In genomic region chr12:108122072-108122471, GRCh38 we compare ENCODE assay signal across 40 cellular contexts. TPM values are rescaled to one million over a fixed set of nuclear protein-coding genes. Genes with fewer than 3 reads are reported as not detected.
DNase-seq lines count a peak whose midpoint lies in the region; ATAC-seq, FAIRE-seq and TF ChIP-seq lines count a peak whose summit lies in the region.
"Had no signal": no experiment of that assay in that cellular context is flagged by ENCODE, and none has a peak within 500 bp of the region (broad histone marks: within the 10 kb centered on the region; RNA-seq: fewer than 3 reads in every experiment).

No MANE protein-coding gene starts in this region.

- TF ChIP-seq CTCF in activated B cell treated with CpG ODN at 0.5 μM for 24 hours (IDR thresholded peaks at IDR 0.05) (no peak), K562 (IDR thresholded peaks at IDR 0.05 in 2 of 3, conservative IDR thresholded peaks at IDR 0.05 in 1 of 3; ENCODE audit: insufficient read depth in 2 of 3, low read depth in 1 of 3, low read length in 3 of 3) (no peak), neural progenitor cell (IDR thresholded peaks at IDR 0.05) (no peak), esophagus muscularis mucosa (IDR thresholded peaks at IDR 0.05) (no peak), GM13977 (IDR thresholded peaks at IDR 0.05; ENCODE audit: extremely low read depth, insufficient read depth, missing control alignments) (no peak), left ventricle myocardium inferior (IDR thresholded peaks at IDR 0.05; ENCODE audit: borderline replicate concordance) (no peak)

- ATAC-seq in activated B cell treated with CpG ODN at 0.5 μM for 24 hours (ENCODE audit: low read depth) (no peak), K562 (no peak)
- ATAC-seq: A549; CD8-positive, alpha-beta T cell had no signal

- peak overlapping the region; percentile 39 for H3K27ac ChIP-seq in CD8-positive, alpha-beta memory T cell (ENCODE audit: low read depth, low read length)
- H3K27ac ChIP-seq in K562 (ENCODE audit: extremely low read depth, low read depth, low read length) (peak overlapping the region; percentile 90; the same call in 2 of the 3 replicates), neural progenitor cell (no peak overlapping the region), esophagus muscularis mucosa (replicated peaks in 1 of 4) (peak overlapping the region in 2 of 4 donors; percentile 47 to 64), left ventricle myocardium inferior (replicated peaks) (no peak overlapping the region)
- H3K27ac ChIP-seq: 22Rv1; A549; BLaER1; BLaER1 treated with 17β-estradiol and CSF1 and Interleukin-3, amounts not matched to agents 10 nM and 100 nM; C4-2B had no signal

- peaks cover 0 to 9% (median 8%) of the 10 kb centered on the region in 3 donors for H3K4me1 Mint-ChIP-seq in CD8-positive, alpha-beta memory T cell
- peaks cover 35% of the 10 kb centered on the region for H3K4me1 Mint-ChIP-seq in activated B cell treated with CpG ODN at 0.5 μM for 24 hours
- H3K4me1 Mint-ChIP-seq in neural progenitor cell: peaks cover 14% of the 10 kb centered on the region

- POLR2A ChIA-PET in CD8-positive, alpha-beta memory T cell (lab: Charles Lee): no interaction called here
- POLR2A ChIA-PET in activated B cell treated with CpG ODN at 0.5 μM for 24 hours (lab: Charles Lee) (no interaction called here), K562 (lab: Yijun Ruan, JAX) (interaction anchor here (0.6 to 1.5 kb wide), 2 partner anchors 43 to 215 kb away, joined by 3 to 4 read pairs; no protein-coding TSS in a partner anchor)

- intact Hi-C loops in activated B cell treated with CpG ODN at 0.5 μM for 24 hours (cut with micrococcal nuclease): loop anchor here (10.0 kb wide), 1 partner anchor 357 kb away; the partner anchor contains the start of gene PRDM4
- intact Hi-C loops in K562 (cut with micrococcal nuclease): loop anchor here (10.0 kb wide), 1 partner anchor 733 kb away; the partner anchor contains the start of gene SSH1
- intact Hi-C loops in esophagus muscularis mucosa (cut with DNase I): no loop called here
- intact Hi-C loops in left ventricle myocardium inferior (cut with micrococcal nuclease): no loop called here

- peaks cover 0 to 4% (median 0%) of the 10 kb centered on the region in 3 donors for H3K36me3 Mint-ChIP-seq in CD8-positive, alpha-beta memory T cell
- no peaks in the 10 kb centered on the region for H3K36me3 Mint-ChIP-seq in activated B cell treated with CpG ODN at 0.5 μM for 24 hours (ENCODE audit: low read depth)
- peaks cover 1% of the 10 kb centered on the region for H3K36me3 Mint-ChIP-seq in neural progenitor cell
- H3K36me3 Mint-ChIP-seq: CD14-positive monocyte; CD4-positive, alpha-beta memory T cell; CD4-positive, CD25-positive, alpha-beta regulatory T cell; CD8-positive, alpha-beta T cell had no signal

- no peak overlapping the region for H3K27ac Mint-ChIP-seq in CD8-positive, alpha-beta memory T cell
- H3K27ac Mint-ChIP-seq in activated B cell treated with CpG ODN at 0.5 μM for 24 hours (peak overlapping the region; percentile 14), neural progenitor cell (peak overlapping the region; percentile 60)
- H3K27ac Mint-ChIP-seq: B cell; CD4-positive, alpha-beta memory T cell; CD4-positive, alpha-beta T cell; CD4-positive, CD25-positive, alpha-beta regulatory T cell; CD8-positive, alpha-beta T cell had no signal

- FAIRE-seq in K562 (lab: Jason Lieb, UNC): no peak
- FAIRE-seq: A204.1, A549, D721Med had no signal

- no peaks in the 10 kb centered on the region for H3K4me1 ChIP-seq in CD8-positive, alpha-beta memory T cell (ENCODE audit: insufficient read depth, low read length)
- H3K4me1 ChIP-seq in K562 (replicated peaks in 1 of 2; ENCODE audit: control insufficient read depth in 2 of 2, insufficient read depth in 2 of 2, low read length in 2 of 2) (peaks cover 28 to 71% of the 10 kb centered on the region in 2 experiments), neural progenitor cell (peaks cover 3% of the 10 kb centered on the region), esophagus muscularis mucosa (peaks cover 0 to 45% (median 30%) of the 10 kb centered on the region in 4 donors), left ventricle myocardium inferior (no peaks in the 10 kb centered on the region)
- H3K4me1 ChIP-seq: A549, BLaER1, Caco-2 had no signal

- H3K9me3 Mint-ChIP-seq in CD8-positive, alpha-beta memory T cell: peaks cover 0 to 5% (median 3%) of the 10 kb centered on the region in 5 donors
- H3K9me3 Mint-ChIP-seq in activated B cell treated with CpG ODN at 0.5 μM for 24 hours (peaks cover 2% of the 10 kb centered on the region), neural progenitor cell (no peaks in the 10 kb centered on the region)
- H3K9me3 Mint-ChIP-seq: CD4-positive, alpha-beta T cell had no signal

- H3K9me3 ChIP-seq in CD8-positive, alpha-beta memory T cell (ENCODE audit: low read length): no peaks in the 10 kb centered on the region
- H3K9me3 ChIP-seq in K562 (replicated peaks; ENCODE audit: control insufficient read depth, insufficient read depth, low read depth, low read length) (no peaks in the 10 kb centered on the region), neural progenitor cell (ENCODE audit: low read depth) (no peaks in the 10 kb centered on the region), esophagus muscularis mucosa (peaks cover 0 to 5% (median 0%) of the 10 kb centered on the region in 4 donors), left ventricle myocardium inferior (replicated peaks) (peaks cover 13% of the 10 kb centered on the region)
- H3K9me3 ChIP-seq: A549; BE2C; BLaER1; BLaER1 treated with 17β-estradiol and CSF1 and Interleukin-3, amounts not matched to agents 10 nM and 100 nM; Caco-2 had no signal

- no peaks in the 10 kb centered on the region for H3F3A ChIP-seq in neural progenitor cell (ENCODE audit: low read depth)

- TF ChIP-seq EP300 in K562 (IDR thresholded peaks at IDR 0.05; ENCODE audit: low read length) (no peak), esophagus muscularis mucosa (IDR thresholded peaks at IDR 0.05) (no peak)

- CTCF ChIA-PET in CD8-positive, alpha-beta memory T cell (lab: Charles Lee): no interaction called here
- CTCF ChIA-PET in activated B cell treated with CpG ODN at 0.5 μM for 24 hours (lab: Charles Lee): no interaction called here
- CTCF ChIA-PET in K562 (lab: Yijun Ruan, JAX; ENCODE audit: low intra/inter-chr PET ratio): no interaction called here

- 80% methylated on average over 1 of the region's 1 CpG for WGBS in K562 (ENCODE audit: insufficient coverage, low coverage, missing lambda C conversion rate)
- WGBS in esophagus muscularis mucosa: 89% methylated on average over 1 of the region's 1 CpG

- H3K27me3 Mint-ChIP-seq in CD8-positive, alpha-beta memory T cell: peaks cover 12 to 37% of the 10 kb centered on the region in 2 donors
- H3K27me3 Mint-ChIP-seq in activated B cell treated with CpG ODN at 0.5 μM for 24 hours (peaks cover 8% of the 10 kb centered on the region), neural progenitor cell (ENCODE audit: insufficient read depth, low read depth) (peaks cover 2% of the 10 kb centered on the region)

- H3K4me3 ChIP-seq in CD8-positive, alpha-beta memory T cell (ENCODE audit: low read length): no peak overlapping the region
- H3K4me3 ChIP-seq in K562 (peak overlapping the region; percentile 1; the same call in 1 of the 2 replicates), neural progenitor cell (no peak overlapping the region), esophagus muscularis mucosa (no peak overlapping the region), left ventricle myocardium inferior (no peak overlapping the region)
- H3K4me3 ChIP-seq: A549; BLaER1; BLaER1 treated with 17β-estradiol and CSF1 and Interleukin-3, amounts not matched to agents 10 nM and 100 nM had no signal

- no peaks in the 10 kb centered on the region for H3K9me1 ChIP-seq in K562 (ENCODE audit: control insufficient read depth, insufficient read depth, low read length)

- no peak for DNase-seq in CD8-positive, alpha-beta memory T cell
- DNase-seq in activated B cell treated with CpG ODN at 0.5 μM for 24 hours (no peak), K562 (ENCODE audit: extremely low read depth in 1 of 4, low spot score in 3 of 4) (no peak), neural progenitor cell (ENCODE audit: low spot score) (no peak), esophagus muscularis mucosa (ENCODE audit: extremely low spot score) (no peak), GM13977 (ENCODE audit: low spot score) (no peak), left ventricle myocardium inferior (no peak)
- DNase-seq in stimulated activated CD4-positive, alpha-beta T cell treated with anti-CD3 and anti-CD28 coated beads, Interleukin-1b, Interleukin-23, amount 100 ng/mL, for 48 hours: no peak
- DNase-seq: 8988T; ACHN; AML-193; BE2C; C1 segment of cervical spinal cord; Caco-2; Calu3; CD4-positive, alpha-beta memory T cell; CD4-positive, alpha-beta T cell; CD4-positive, CD25-positive, alpha-beta regulatory T cell; CD8-positive, alpha-beta T cell; COR-L47; DMS 273 treated with DMSO at 0.1 percent for 48 hours; DMS153; DMS53; DMS79; DMS79 treated with DMSO at 0.1 percent for 48 hours; DND-41; EL had no signal

- no TSS peak for BruUV-seq in K562 (replicated peaks; lab: Mats Ljungman, UMichigan)

- H3K27me3 ChIP-seq in CD8-positive, alpha-beta memory T cell (ENCODE audit: insufficient read depth, low read length, poor library complexity, severe bottlenecking): no peaks in the 10 kb centered on the region
- no peaks in the 10 kb centered on the region for H3K27me3 ChIP-seq in K562 (ENCODE audit: control insufficient read depth in 2 of 2, insufficient read depth in 2 of 2, low read length in 2 of 2)
- H3K27me3 ChIP-seq in neural progenitor cell: peaks cover 4% of the 10 kb centered on the region
- no peaks in the 10 kb centered on the region for H3K27me3 ChIP-seq in esophagus muscularis mucosa
- H3K27me3 ChIP-seq in left ventricle myocardium inferior (ENCODE audit: low read depth): peaks cover 60% of the 10 kb centered on the region
- H3K27me3 ChIP-seq: BE2C had no signal

- TF ChIP-seq POLR2A in K562 (conservative IDR thresholded peaks at IDR 0.05) (no peak), esophagus muscularis mucosa (IDR thresholded peaks at IDR 0.05; ENCODE audit: low read depth) (no peak)

- H3K9ac ChIP-seq in K562 (ENCODE audit: insufficient read depth in 1 of 2, low read depth in 2 of 2, low read length in 2 of 2) (peak overlapping the region; percentile 59 to 84; a peak in 2 of 4 replicates), neural progenitor cell (no peak overlapping the region)
- H3K9ac ChIP-seq: BLaER1; BLaER1 treated with 17β-estradiol and CSF1 and Interleukin-3, amounts not matched to agents 10 nM and 100 nM had no signal

- no peaks in the 10 kb centered on the region for H3K36me3 ChIP-seq in CD8-positive, alpha-beta memory T cell (ENCODE audit: insufficient read depth, low read length)
- H3K36me3 ChIP-seq in K562 (ENCODE audit: control insufficient read depth, insufficient read depth, low read length) (no peaks in the 10 kb centered on the region), neural progenitor cell (no peaks in the 10 kb centered on the region), esophagus muscularis mucosa (no peaks in the 10 kb centered on the region), left ventricle myocardium inferior (no peaks in the 10 kb centered on the region)
- H3K36me3 ChIP-seq: BE2C; BLaER1; BLaER1 treated with 17β-estradiol and CSF1 and Interleukin-3, amounts not matched to agents 10 nM and 100 nM had no signal

- H3K4me2 ChIP-seq in K562 (ENCODE audit: insufficient read depth, low read length) (peak overlapping the region; percentile 60), neural progenitor cell (no peak overlapping the region)
- H3K4me2 ChIP-seq: A549; BLaER1; BLaER1 treated with 17β-estradiol and CSF1 and Interleukin-3, amounts not matched to agents 10 nM and 100 nM had no signal

- no peak overlapping the region for H3K4me3 Mint-ChIP-seq in CD8-positive, alpha-beta memory T cell
- H3K4me3 Mint-ChIP-seq in activated B cell treated with CpG ODN at 0.5 μM for 24 hours (no peak overlapping the region), neural progenitor cell (no peak overlapping the region)
- H3K4me3 Mint-ChIP-seq: B cell; CD4-positive, alpha-beta memory T cell; CD4-positive, alpha-beta T cell; CD4-positive, CD25-positive, alpha-beta regulatory T cell; CD8-positive, alpha-beta T cell had no signal

- H4K20me1 ChIP-seq in K562 (replicated peaks; ENCODE audit: control insufficient read depth, insufficient read depth, low read length) (no peaks in the 10 kb centered on the region), neural progenitor cell (ENCODE audit: low read depth) (no peaks in the 10 kb centered on the region)
- H4K20me1 ChIP-seq: BLaER1; BLaER1 treated with 17β-estradiol and CSF1 and Interleukin-3, amounts not matched to agents 10 nM and 100 nM had no signal

- TF ChIP-seq RAD21 in K562 (CRISPR knock-in tag; conservative IDR thresholded peaks at IDR 0.05 in 1 of 2, IDR thresholded peaks at IDR 0.05 in 1 of 2): no peak

- H3K79me2 ChIP-seq in K562 (ENCODE audit: control insufficient read depth, insufficient read depth, low read length) (peaks cover 14% of the 10 kb centered on the region; the same call in 2 of the 3 replicates), neural progenitor cell (ENCODE audit: low read depth) (no peaks in the 10 kb centered on the region)

- in situ Hi-C loops in K562 (cut with MboI) (no loop called here), GM13977 (cut with MboI; ENCODE audit: low pct_unique_long_range_greater_than_20kb, low sequenced_read_pairs, unreplicated experiment) (no loop called here)

- no peak overlapping the region for H2AFZ ChIP-seq in K562 (ENCODE audit: low read depth, low read length)
- no peak overlapping the region for H2AFZ ChIP-seq in neural progenitor cell (replicated peaks)

RNA-seq across cellular contexts. Expression of gene WSCD2, which starts 7.0 kb away (rescaled TPM):
- not detected for total RNA-seq in CD8-positive, alpha-beta memory T cell
- 0.39 TPM for polyA plus RNA-seq in CD8-positive, alpha-beta memory T cell
- total RNA-seq in activated B cell treated with CpG ODN at 0.5 μM for 24 hours (1.4 and 1.9 TPM in 2 replicates), K562 (2014; rRNA removed) (4.0 and 4.9 TPM in 2 replicates), K562 (2014; rRNA removed; fragmentation: Illumina TruSeq; extraction: Trizol) (3.0 TPM in 2 replicates), K562 (2015; rRNA removed; fragmentation: Illumina TruSeq; extraction: Trizol) (13.9 and 14.1 TPM in 2 replicates), K562 (2021) (4.0 and 5.0 TPM in 2 replicates), neural progenitor cell (ENCODE audit: low replicate concordance) (3.0 and 6.6 TPM in 2 replicates), esophagus muscularis mucosa (10 to 100 TPM; 24.7 to 47.9 (median 30.4) TPM), left ventricle myocardium inferior (0.14 TPM)
- total RNA-seq in K562 (2011; cell fraction: chromatin; rRNA removed; ENCODE audit: low replicate concordance): 0.65 and 4.6 TPM in 2 replicates
- total RNA-seq in K562 (2011; cell fraction: nucleolus; rRNA removed): 0.33 and 1.8 TPM in 2 replicates
- 2.8 and 3.4 TPM in 2 replicates for total RNA-seq in K562 (2011; cell fraction: nucleoplasm; rRNA removed)
- polyA plus RNA-seq in K562 (2011; rRNA removed) (0.88 and 0.91 TPM in 2 replicates), K562 (2014; fragmentation: Illumina TruSeq; extraction: Trizol) (2.8 and 5.2 TPM in 2 replicates), K562 (2014; fragmentation: Nextera tagmentation; extraction: Ambion mirVana) (under 1 TPM; 0.72 to 0.89 TPM), K562 (2014; rRNA removed) (4.1 and 6.0 TPM in 2 replicates)
- polyA plus RNA-seq in K562 (2011; cell fraction: cytosol; rRNA removed): 0.15 and 0.38 TPM in 2 replicates
- polyA plus RNA-seq in K562 (2011; cell fraction: nucleus; rRNA removed): 0.50 and 1.4 TPM in 2 replicates
- polyA plus RNA-seq in K562 (2012): 9.3 and 12.5 TPM in 2 replicates
- polyA minus RNA-seq in K562 (2011; rRNA and poly(A)+ RNA removed): 0.11 and 0.57 TPM in 2 replicates
- 1.2 TPM in 1 of 2 replicates, not detected in the other for polyA minus RNA-seq in K562 (2011; cell fraction: cytosol; rRNA and poly(A)+ RNA removed)
- 0.67 and 3.7 TPM in 2 replicates for polyA minus RNA-seq in K562 (2011; cell fraction: nucleus; rRNA and poly(A)+ RNA removed)
- total RNA-seq: A172; A673; Caco-2; Calu3; CD4-positive, alpha-beta memory T cell; CD4-positive, alpha-beta T cell; CD8-positive, alpha-beta T cell had no signal
- polyA plus RNA-seq: A549; AG04450; BJ; CD14-positive monocyte; CD4-positive, alpha-beta memory T cell had no signal

Comparison
In these comparisons a context has a peak if more than half of its experiments do, and no peak if none do; other contexts are left out.
1. H3K27ac ChIP-seq: peak in CD8-positive, alpha-beta memory T cell (single experiment) and K562 (single experiment); none in neural progenitor cell (single experiment) and left ventricle myocardium inferior (single experiment).
2. H3K27ac Mint-ChIP-seq: peak in activated B cell treated with CpG ODN at 0.5 μM for 24 hours (single experiment) and neural progenitor cell (single experiment); none in CD8-positive, alpha-beta memory T cell (0 of 8).
3. intact Hi-C loops: an anchor here in activated B cell treated with CpG ODN at 0.5 μM for 24 hours (10.0 kb wide) and K562 (10.0 kb wide); none called in esophagus muscularis mucosa and left ventricle myocardium inferior.